23 cellular contexts compared by ENCODE assay signal in the genomic region with DNA sequence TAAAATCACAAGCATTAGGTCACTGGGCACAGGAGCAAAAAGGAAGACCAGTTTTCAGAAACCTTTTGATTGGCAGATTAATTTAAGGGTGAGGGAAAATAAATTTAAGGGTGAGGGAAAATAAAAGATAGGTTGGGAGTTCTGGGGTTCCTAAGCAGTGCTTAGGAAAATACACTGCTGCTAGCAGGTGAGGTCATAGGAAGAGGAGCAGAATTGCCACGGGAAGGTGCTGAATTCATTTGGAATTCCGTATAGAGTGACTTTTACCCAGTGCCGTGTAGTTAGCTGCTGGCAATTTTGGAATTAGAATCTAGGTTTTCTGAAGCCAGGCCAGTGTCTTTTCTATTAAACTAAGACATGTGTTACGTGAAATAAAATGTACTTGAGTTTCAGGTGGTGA. TPM values are rescaled to one million over a fixed set of nuclear protein-coding genes. Genes with fewer than 3 reads are reported as not detected.
DNase-seq lines count a peak whose midpoint lies in the region; ATAC-seq and TF ChIP-seq lines count a peak whose summit lies in the region.
"Had no signal": no experiment of that assay in that cellular context is flagged by ENCODE, and none has a peak within 500 bp of the region (broad histone marks: within the 10 kb centered on the region; RNA-seq: fewer than 3 reads in every experiment).

No MANE protein-coding gene starts in this region.

- no peaks in the 10 kb centered on the region for H3K9me3 ChIP-seq in effector memory CD4-positive, alpha-beta T cell (ENCODE audit: control insufficient read depth, low read length)
- H3K9me3 ChIP-seq: Caco-2 had no signal

- peaks cover 2% of the 10 kb centered on the region for H3K36me3 Mint-ChIP-seq in activated naive CD8-positive, alpha-beta T cell
- H3K36me3 Mint-ChIP-seq in activated naive CD8-positive, alpha-beta T cell treated with anti-CD3 and anti-CD28 coated beads for 36 hours = peaks cover 5% of the 10 kb centered on the region
- peaks cover 2% of the 10 kb centered on the region for H3K36me3 Mint-ChIP-seq in central memory CD8-positive, alpha-beta T cell (ENCODE audit: insufficient read depth)
- peaks cover 3% of the 10 kb centered on the region for H3K36me3 Mint-ChIP-seq in type B pancreatic cell

- H3K9me3 Mint-ChIP-seq in activated naive CD8-positive, alpha-beta T cell (ENCODE audit: low read depth) = peaks cover 4% of the 10 kb centered on the region
- peaks cover 5% of the 10 kb centered on the region for H3K9me3 Mint-ChIP-seq in activated naive CD8-positive, alpha-beta T cell treated with anti-CD3 and anti-CD28 coated beads for 36 hours
- H3K9me3 Mint-ChIP-seq in central memory CD8-positive, alpha-beta T cell = no peaks in the 10 kb centered on the region
- H3K9me3 Mint-ChIP-seq in type B pancreatic cell = no peaks in the 10 kb centered on the region
- H3K9me3 Mint-ChIP-seq: HFFc6 had no signal

- no peaks in the 10 kb centered on the region for H3K4me1 ChIP-seq in effector memory CD4-positive, alpha-beta T cell (ENCODE audit: control insufficient read depth, insufficient read depth, low read length, poor library complexity, severe bottlenecking)

- peak overlapping the region; percentile 67 for H3K27ac Mint-ChIP-seq in activated naive CD8-positive, alpha-beta T cell
- no peak overlapping the region for H3K27ac Mint-ChIP-seq in activated naive CD8-positive, alpha-beta T cell treated with anti-CD3 and anti-CD28 coated beads for 36 hours
- H3K27ac Mint-ChIP-seq in central memory CD8-positive, alpha-beta T cell (ENCODE audit: low read depth) = peak overlapping the region; percentile 7
- H3K27ac Mint-ChIP-seq in type B pancreatic cell = no peak overlapping the region
- H3K27ac Mint-ChIP-seq: HFFc6 had no signal

- H3K4me1 Mint-ChIP-seq in activated naive CD8-positive, alpha-beta T cell (ENCODE audit: low read depth) = peaks cover 4% of the 10 kb centered on the region
- H3K4me1 Mint-ChIP-seq in activated naive CD8-positive, alpha-beta T cell treated with anti-CD3 and anti-CD28 coated beads for 36 hours = peaks cover 13% of the 10 kb centered on the region
- peaks cover 12% of the 10 kb centered on the region for H3K4me1 Mint-ChIP-seq in central memory CD8-positive, alpha-beta T cell
- peaks cover 17% of the 10 kb centered on the region for H3K4me1 Mint-ChIP-seq in type B pancreatic cell (ENCODE audit: unreplicated experiment)

- H3K4me3 Mint-ChIP-seq in activated naive CD8-positive, alpha-beta T cell = no peak overlapping the region
- no peak overlapping the region for H3K4me3 Mint-ChIP-seq in activated naive CD8-positive, alpha-beta T cell treated with anti-CD3 and anti-CD28 coated beads for 36 hours
- H3K4me3 Mint-ChIP-seq in central memory CD8-positive, alpha-beta T cell = no peak overlapping the region
- H3K4me3 Mint-ChIP-seq in type B pancreatic cell = no peak overlapping the region
- H3K4me3 Mint-ChIP-seq: CD4-positive, alpha-beta memory T cell; HFFc6 had no signal

- no peak overlapping the region for H3K4me3 ChIP-seq in effector memory CD4-positive, alpha-beta T cell (ENCODE audit: insufficient read depth, low read depth, low read length, poor library complexity, severe bottlenecking)
- H3K4me3 ChIP-seq: GM12878, GM23248 had no signal

- no peaks in the 10 kb centered on the region for H3K27me3 ChIP-seq in effector memory CD4-positive, alpha-beta T cell (replicated peaks; ENCODE audit: control insufficient read depth, insufficient read depth, low read length, poor library complexity, severe bottlenecking)

- H3K27me3 Mint-ChIP-seq in activated naive CD8-positive, alpha-beta T cell = no peaks in the 10 kb centered on the region
- H3K27me3 Mint-ChIP-seq in activated naive CD8-positive, alpha-beta T cell treated with anti-CD3 and anti-CD28 coated beads for 36 hours = no peaks in the 10 kb centered on the region
- no peaks in the 10 kb centered on the region for H3K27me3 Mint-ChIP-seq in central memory CD8-positive, alpha-beta T cell
- H3K27me3 Mint-ChIP-seq in type B pancreatic cell = no peaks in the 10 kb centered on the region
- H3K27me3 Mint-ChIP-seq: CD4-positive, alpha-beta memory T cell had no signal

- TF ChIP-seq CTCF in type B pancreatic cell (conservative IDR thresholded peaks at IDR 0.05) = no peak

- H3K36me3 ChIP-seq in effector memory CD4-positive, alpha-beta T cell (ENCODE audit: control insufficient read depth, insufficient read depth, low read length) = no peaks in the 10 kb centered on the region

- DNase-seq in activated naive CD8-positive, alpha-beta T cell treated with anti-CD3 and anti-CD28 coated beads for 36 hours = no peak
- DNase-seq in NCI-H69 (lab: John Stamatoyannopoulos, UW) (peak; percentile 36), Ammon's horn (ENCODE audit: low spot score) (no peak), type B pancreatic cell (ENCODE audit: extremely low spot score, unreplicated experiment) (no peak), DMS153 treated with DMSO at 0.1 percent for 48 hours (lab: John Stamatoyannopoulos, UW; ENCODE audit: unreplicated experiment) (no peak)
- no peak for DNase-seq in central memory CD8-positive, alpha-beta T cell (ENCODE audit: low spot score in 2 of 2)
- no peak for DNase-seq in effector memory CD4-positive, alpha-beta T cell
- DNase-seq: ACHN; AML-193; C1 segment of cervical spinal cord; Caco-2; CD4-positive, alpha-beta memory T cell; DMS153; DMS79; EL; GDM1; GM23248; H7; HCEC 1CT; HFFc6 had no signal

- no peak for ATAC-seq in central memory CD8-positive, alpha-beta T cell (replicated peaks; ENCODE audit: extremely low read depth, poor library complexity, severe bottlenecking)
- ATAC-seq: GM12878 had no signal

- no peak overlapping the region for H3K27ac ChIP-seq in effector memory CD4-positive, alpha-beta T cell (ENCODE audit: insufficient read depth, low read length, poor library complexity, severe bottlenecking)
- H3K27ac ChIP-seq: 22Rv1, GM23248 had no signal

RNA-seq across cellular contexts. Expression of a gene that starts 59.8 kb away (rescaled TPM):
- total RNA-seq in activated naive CD8-positive, alpha-beta T cell treated with anti-CD3 and anti-CD28 coated beads for 36 hours = 10 to 100 TPM; 11.7 to 12.2 TPM
- 4.1 and 9.6 TPM in 2 replicates for total RNA-seq in type B pancreatic cell (ENCODE audit: low replicate concordance)

Comparison
In these comparisons a context has a peak if more than half of its experiments do, and no peak if none do; other contexts are left out.
1. H3K27ac Mint-ChIP-seq: peak in activated naive CD8-positive, alpha-beta T cell (single experiment) and central memory CD8-positive, alpha-beta T cell (single experiment); none in activated naive CD8-positive, alpha-beta T cell treated with anti-CD3 and anti-CD28 coated beads for 36 hours (single experiment) and type B pancreatic cell (single experiment).